ENCODE assay signal across 1 cellular context in genomic region chr12:47705239-47705570, GRCh38.
TF ChIP-seq lines count a peak whose summit lies in the region.

No MANE protein-coding gene starts in this region.

TF ChIP-seq in HEK293, 187 proteins besides CTCF, POLR2A, EP300 and RAD21 (continued from another document):
- TF ChIP-seq ZNF18 (tag by site-specific recombination; IDR thresholded peaks at IDR 0.05) (no peak), ZBTB17 (tag by site-specific recombination; IDR thresholded peaks at IDR 0.05) (peak; percentile 50), ZNF610 (tag by site-specific recombination; IDR thresholded peaks at IDR 0.05; ENCODE audit: borderline replicate concordance) (no peak), ZBTB21 (tag by site-specific recombination; IDR thresholded peaks at IDR 0.05) (no peak), HOXC10 (CRISPR knock-in tag; IDR thresholded peaks at IDR 0.05) (0 out of 2 replicates have a peak, but pooled peaks have one; percentile 25), ZNF24 (tag by site-specific recombination; IDR thresholded peaks at IDR 0.05) (no peak), ZNF184 (tag by site-specific recombination; IDR thresholded peaks at IDR 0.05) (no peak), ZBTB11 (tag by site-specific recombination; conservative IDR thresholded peaks at IDR 0.05; ENCODE audit: low read depth) (no peak), ZNF654 (tag by site-specific recombination; IDR thresholded peaks at IDR 0.05; ENCODE audit: low read depth) (no peak), ZNF585B (tag by site-specific recombination; IDR thresholded peaks at IDR 0.05) (no peak), ZNF10 (tag by site-specific recombination; IDR thresholded peaks at IDR 0.05) (no peak), ZNF529 (tag by site-specific recombination; IDR thresholded peaks at IDR 0.05; ENCODE audit: insufficient replicate concordance) (no peak), ZBTB44 (tag by site-specific recombination; IDR thresholded peaks at IDR 0.05) (no peak), ZNF423 (tag by site-specific recombination; IDR thresholded peaks at IDR 0.05) (no peak), ZNF658 (tag by site-specific recombination; IDR thresholded peaks at IDR 0.05) (no peak), ZSCAN23 (tag by site-specific recombination; IDR thresholded peaks at IDR 0.05) (no peak)
